In genomic region chr12:12379831-12380730, GRCh38 we compare ENCODE assay signal across 9 cellular contexts. TPM values are rescaled to one million over a fixed set of nuclear protein-coding genes. Genes with fewer than 3 reads are reported as not detected.
A peak's percentile ranks its signal among the peaks of the same experiment; 100 is the strongest.
DNase-seq lines count a peak whose midpoint lies in the region; ATAC-seq and TF ChIP-seq lines count a peak whose summit lies in the region.
"Had no signal": no experiment of that assay in that cellular context is flagged by ENCODE, and none has a peak within 500 bp of the region (broad histone marks: within the 10 kb centered on the region; RNA-seq: fewer than 3 reads in every experiment).

No MANE protein-coding gene starts in this region.

- peak; percentile 65 for ATAC-seq in HG02884 (IDR thresholded peaks at IDR 0.05; ENCODE audit: unreplicated experiment)
- peak; percentile 88 to 90 for ATAC-seq in naive B cell (ENCODE audit: low read depth in 2 of 2)
- no peak for ATAC-seq in GM18867 (IDR thresholded peaks at IDR 0.05; ENCODE audit: unreplicated experiment)

- no peaks in the 10 kb centered on the region for H3K36me3 ChIP-seq in brain microvascular endothelial cell (replicated peaks)
- H3K36me3 ChIP-seq in WERI-Rb-1 = no peaks in the 10 kb centered on the region

- peaks cover 45% of the 10 kb centered on the region for H3K4me1 Mint-ChIP-seq in activated T-helper 2 cell treated with anti-CD3 and anti-CD28 coated beads, Interferon-gamma antibody, Interleukin-2, Interleukin-4, amounts not matched to agents 10 μg/mL and 5 μg/mL and 100 μg/mL, durations not matched to agents 14 hours and 24 hours and 36 hours (ENCODE audit: low read depth)
- H3K4me1 Mint-ChIP-seq in naive B cell = peaks cover 14 to 27% (median 16%) of the 10 kb centered on the region in 3 donors

- no peak for TF ChIP-seq CTCF in brain microvascular endothelial cell (IDR thresholded peaks at IDR 0.05; ENCODE audit: low read depth, low read length, missing control alignments)
- TF ChIP-seq CTCF in WERI-Rb-1 (IDR thresholded peaks at IDR 0.05; ENCODE audit: low read depth, low read length) = no peak

- H3K27me3 ChIP-seq in brain microvascular endothelial cell (replicated peaks) (no peaks in the 10 kb centered on the region), WERI-Rb-1 (ENCODE audit: insufficient read depth, low read depth, severe bottlenecking) (no peaks in the 10 kb centered on the region)

- peak overlapping the region; percentile 37 for H3K4me3 Mint-ChIP-seq in activated T-helper 2 cell treated with anti-CD3 and anti-CD28 coated beads, Interferon-gamma antibody, Interleukin-2, Interleukin-4, amounts not matched to agents 10 μg/mL and 5 μg/mL and 100 μg/mL, durations not matched to agents 14 hours and 24 hours and 36 hours (ENCODE audit: low read depth)
- peak overlapping the region in 1 of 8 donors; percentile 9 for H3K4me3 Mint-ChIP-seq in naive B cell

- in situ Hi-C loops in brain microvascular endothelial cell (cut with HindIII; ENCODE audit: low pct_ligation_motif_present, low sequenced_read_pairs) = no loop called here

- H3K27ac ChIP-seq in brain microvascular endothelial cell = no peak overlapping the region
- H3K27ac ChIP-seq in WERI-Rb-1 = no peak overlapping the region

- intact Hi-C loops in activated T-helper 2 cell treated with anti-CD3 and anti-CD28 coated beads, Interferon-gamma antibody, Interleukin-2, Interleukin-4, amounts not matched to agents 10 μg/mL and 5 μg/mL and 100 μg/mL, durations not matched to agents 14 hours and 24 hours and 36 hours (cut with micrococcal nuclease) = loop anchor here (1.0 kb wide), 1 partner anchor 62 kb away; no protein-coding TSS in a partner anchor

- H3K27ac Mint-ChIP-seq in activated T-helper 2 cell treated with anti-CD3 and anti-CD28 coated beads, Interferon-gamma antibody, Interleukin-2, Interleukin-4, amounts not matched to agents 10 μg/mL and 5 μg/mL and 100 μg/mL, durations not matched to agents 14 hours and 24 hours and 36 hours = peak overlapping the region; percentile 90
- H3K27ac Mint-ChIP-seq in naive B cell = peak overlapping the region; percentile 81 to 97 (median 91)

- peaks cover 59% of the 10 kb centered on the region for H3K36me3 Mint-ChIP-seq in activated T-helper 2 cell treated with anti-CD3 and anti-CD28 coated beads, Interferon-gamma antibody, Interleukin-2, Interleukin-4, amounts not matched to agents 10 μg/mL and 5 μg/mL and 100 μg/mL, durations not matched to agents 14 hours and 24 hours and 36 hours (ENCODE audit: low read depth)
- peaks cover 0 to 22% of the 10 kb centered on the region in 2 donors for H3K36me3 Mint-ChIP-seq in naive B cell

- H3K4me3 ChIP-seq in brain microvascular endothelial cell (ENCODE audit: low read depth, low read length) (no peak overlapping the region), WERI-Rb-1 (ENCODE audit: low read depth, low read length) (no peak overlapping the region)

- H3K27me3 Mint-ChIP-seq in activated T-helper 2 cell treated with anti-CD3 and anti-CD28 coated beads, Interferon-gamma antibody, Interleukin-2, Interleukin-4, amounts not matched to agents 10 μg/mL and 5 μg/mL and 100 μg/mL, durations not matched to agents 14 hours and 24 hours and 36 hours (ENCODE audit: low read depth) = no peaks in the 10 kb centered on the region
- H3K27me3 Mint-ChIP-seq in naive B cell = no peaks in the 10 kb centered on the region

- DNase-seq in CD1c-positive myeloid dendritic cell (ENCODE audit: extremely low spot score) = peak; percentile 71
- no peak for DNase-seq in activated T-helper 2 cell treated with anti-CD3 and anti-CD28 coated beads, Interferon-gamma antibody, Interleukin-2, Interleukin-4, amounts not matched to agents 10 μg/mL and 5 μg/mL and 100 μg/mL, durations not matched to agents 14 hours and 24 hours and 36 hours (ENCODE audit: low spot score)
- peak; percentile 64 for DNase-seq in naive B cell
- DNase-seq in brain microvascular endothelial cell = no peak
- DNase-seq in WERI-Rb-1 = no peak
- no peak for DNase-seq in OCI-M2 (lab: John Stamatoyannopoulos, UW; ENCODE audit: unreplicated experiment)
- DNase-seq: NCI-H1930 had no signal

- peaks cover 9% of the 10 kb centered on the region for H3K9me3 Mint-ChIP-seq in activated T-helper 2 cell treated with anti-CD3 and anti-CD28 coated beads, Interferon-gamma antibody, Interleukin-2, Interleukin-4, amounts not matched to agents 10 μg/mL and 5 μg/mL and 100 μg/mL, durations not matched to agents 14 hours and 24 hours and 36 hours
- no peaks in the 10 kb centered on the region for H3K9me3 Mint-ChIP-seq in naive B cell

- no peaks in the 10 kb centered on the region for H3K9me3 ChIP-seq in WERI-Rb-1 (ENCODE audit: severe bottlenecking)

RNA-seq across cellular contexts. Expression of gene BORCS5, which starts 23.2 kb away (rescaled TPM):
- total RNA-seq in activated T-helper 2 cell treated with anti-CD3 and anti-CD28 coated beads, Interferon-gamma antibody, Interleukin-2, Interleukin-4, amounts not matched to agents 10 μg/mL and 5 μg/mL and 100 μg/mL, durations not matched to agents 14 hours and 24 hours and 36 hours = 41.8 and 45.9 TPM in 2 replicates
- 10 to 100 TPM in 5 of 6 donors, 1 to 10 TPM in 1; 8.3 to 43.8 (median 14.4) TPM for polyA plus RNA-seq in naive B cell (ENCODE audit: low read depth in 6 of 6)

RNA-seq across cellular contexts. Expression of gene MANSC1, which starts 30.0 kb away (rescaled TPM):
- total RNA-seq in activated T-helper 2 cell treated with anti-CD3 and anti-CD28 coated beads, Interferon-gamma antibody, Interleukin-2, Interleukin-4, amounts not matched to agents 10 μg/mL and 5 μg/mL and 100 μg/mL, durations not matched to agents 14 hours and 24 hours and 36 hours = 0.25 and 1.6 TPM in 2 replicates
- 1 to 10 TPM in 4 of 6 donors, under 1 TPM in 2; 0.27 to 2.5 (median 1.4) TPM for polyA plus RNA-seq in naive B cell (ENCODE audit: low read depth in 6 of 6)

Comparison
In these comparisons a context has a peak if more than half of its experiments do, and no peak if none do; other contexts are left out.
1. DNase-seq: peak in CD1c-positive myeloid dendritic cell (single experiment) and naive B cell (single experiment); none in activated T-helper 2 cell treated with anti-CD3 and anti-CD28 coated beads, Interferon-gamma antibody, Interleukin-2, Interleukin-4, amounts not matched to agents 10 μg/mL and 5 μg/mL and 100 μg/mL, durations not matched to agents 14 hours and 24 hours and 36 hours (single experiment), brain microvascular endothelial cell (single experiment), WERI-Rb-1 (single experiment) and OCI-M2 (single experiment).